ENCODE assay signal across 10 cellular contexts in the genomic region with DNA sequence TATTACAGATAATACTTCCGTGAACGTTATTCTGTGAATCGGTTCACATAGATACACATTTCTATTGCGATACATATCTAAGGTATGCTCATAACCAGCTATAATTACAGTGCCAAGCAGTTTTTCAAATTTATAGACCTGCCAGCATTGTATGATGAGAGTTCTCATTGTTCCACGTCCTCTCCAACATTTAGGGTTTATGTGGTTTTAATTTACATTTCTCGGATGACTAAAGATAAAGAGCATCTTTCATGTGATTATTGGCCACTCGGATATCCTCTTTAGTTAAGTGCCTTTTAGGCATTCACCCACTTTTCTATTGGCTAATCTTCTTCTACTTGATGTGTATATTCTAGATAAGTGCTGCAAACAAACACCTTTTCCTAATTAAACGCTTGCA.
DNase-seq lines count a peak whose midpoint lies in the region; ATAC-seq, FAIRE-seq and TF ChIP-seq lines count a peak whose summit lies in the region.
"Had no signal": no experiment of that assay in that cellular context is flagged by ENCODE, and none has a peak within 500 bp of the region (broad histone marks: within the 10 kb centered on the region; RNA-seq: fewer than 3 reads in every experiment).

No MANE protein-coding gene starts in this region.

- CTCF ChIA-PET in A549 (lab: Yijun Ruan, JAX) (no interaction called here), PC-9 (lab: Charles Lee) (no interaction called here)

- H3K4me2 ChIP-seq in A549 (peak overlapping the region; percentile 83; the same call in 2 of the 3 replicates), PC-9 (peak overlapping the region; percentile 91)

- 95% methylated on average over 8 of the region's 8 CpGs for WGBS in A549 (ENCODE audit: missing lambda C conversion rate)

- no TSS peak for BruUV-seq in PC-9 (replicated peaks; lab: Mats Ljungman, UMichigan)

- no peaks in the 10 kb centered on the region for H3K27me3 ChIP-seq in PC-9 (ENCODE audit: insufficient read depth, low read depth)

- no peaks in the 10 kb centered on the region for H3K9me2 ChIP-seq in PC-9 (ENCODE audit: insufficient read depth)

- no peak for TF ChIP-seq RAD21 in A549 (conservative IDR thresholded peaks at IDR 0.05 in 1 of 2, IDR thresholded peaks at IDR 0.05 in 1 of 2)

- TF ChIP-seq EP300 in A549 (IDR thresholded peaks at IDR 0.05): no peak

- H3F3A ChIP-seq in PC-9 (ENCODE audit: insufficient read depth, low read depth): peaks cover 2% of the 10 kb centered on the region

- H3K27ac ChIP-seq in A549 (no peak overlapping the region), PC-9 (no peak overlapping the region)

- DNase-seq in A549 (ENCODE audit: low read depth in 1 of 2, low spot score in 1 of 2) (no peak), HFF-Myc (ENCODE audit: extremely low read depth, low read depth) (no peak), PC-9 (no peak), foreskin fibroblast (no peak), dermis blood vessel endothelial cell (no peak), left colon (no peak), cerebellar nuclear complex (lab: John Stamatoyannopoulos, UW) (no peak)
- DNase-seq: NCI-H2081, T-helper 1 cell had no signal

- H3K4me1 ChIP-seq in A549 (peaks cover 12% of the 10 kb centered on the region; the same call in 2 of the 3 replicates), PC-9 (replicated peaks; ENCODE audit: insufficient read depth) (peaks cover 41% of the 10 kb centered on the region)

- peaks cover 23% of the 10 kb centered on the region for H3K79me2 ChIP-seq in PC-9 (ENCODE audit: low read depth)

- no peaks in the 10 kb centered on the region for H3K9me3 ChIP-seq in A549
- no peaks in the 10 kb centered on the region for H3K9me3 ChIP-seq in PC-9 (ENCODE audit: insufficient read depth, low read depth)

- no peak overlapping the region for H2AFZ ChIP-seq in PC-9

- H3K4me3 ChIP-seq in A549: no peak overlapping the region
- peak overlapping the region; percentile 69 for H3K4me3 ChIP-seq in HFF-Myc (replicated peaks; ENCODE audit: low read depth, low read length)
- no peak overlapping the region for H3K4me3 ChIP-seq in PC-9
- peak overlapping the region; percentile 87 to 97 for H3K4me3 ChIP-seq in foreskin fibroblast (ENCODE audit: low read depth in 1 of 2, low read length in 2 of 2)

- POLR2A ChIA-PET in A549 (lab: Yijun Ruan, JAX): no interaction called here
- POLR2A ChIA-PET in PC-9 (lab: Charles Lee; ENCODE audit: unreplicated experiment): no interaction called here

- intact Hi-C loops in PC-9 (cut with micrococcal nuclease; ENCODE audit: unreplicated experiment) (no loop called here), left colon (cut with DNase I, micrococcal nuclease) (no loop called here)

- no peak for FAIRE-seq in A549 (lab: Jason Lieb, UNC)

- H4K20me1 ChIP-seq in PC-9 (ENCODE audit: insufficient read depth): no peaks in the 10 kb centered on the region

- ATAC-seq in A549 (no peak), left colon (no peak), GM19455 (IDR thresholded peaks at IDR 0.05; ENCODE audit: unreplicated experiment) (no peak)

- H3K36me3 ChIP-seq in PC-9 (ENCODE audit: low read depth): peaks cover 14% of the 10 kb centered on the region; the same call in 1 of the 2 replicates

- no peak for TF ChIP-seq POLR2A in A549 (IDR thresholded peaks at IDR 0.05; ENCODE audit: low read length)

- TF ChIP-seq CTCF in A549 (IDR thresholded peaks at IDR 0.05) (no peak), HFF-Myc (IDR thresholded peaks at IDR 0.05; ENCODE audit: low read depth, low read length, missing control alignments) (no peak), PC-9 (conservative IDR thresholded peaks at IDR 0.05) (no peak), foreskin fibroblast (IDR thresholded peaks at IDR 0.05; ENCODE audit: low read depth, low read length) (no peak)

TF ChIP-seq in A549, 52 proteins besides CTCF, POLR2A, EP300 and RAD21:
- TF ChIP-seq, protein P1, sequence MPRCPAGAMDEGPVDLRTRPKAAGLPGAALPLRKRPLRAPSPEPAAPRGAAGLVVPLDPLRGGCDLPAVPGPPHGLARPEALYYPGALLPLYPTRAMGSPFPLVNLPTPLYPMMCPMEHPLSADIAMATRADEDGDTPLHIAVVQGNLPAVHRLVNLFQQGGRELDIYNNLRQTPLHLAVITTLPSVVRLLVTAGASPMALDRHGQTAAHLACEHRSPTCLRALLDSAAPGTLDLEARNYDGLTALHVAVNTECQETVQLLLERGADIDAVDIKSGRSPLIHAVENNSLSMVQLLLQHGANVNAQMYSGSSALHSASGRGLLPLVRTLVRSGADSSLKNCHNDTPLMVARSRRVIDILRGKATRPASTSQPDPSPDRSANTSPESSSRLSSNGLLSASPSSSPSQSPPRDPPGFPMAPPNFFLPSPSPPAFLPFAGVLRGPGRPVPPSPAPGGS (IDR thresholded peaks at IDR 0.05): no peak
- no peak for TF ChIP-seq FOXS1 (CRISPR knock-in tag; IDR thresholded peaks at IDR 0.05)
- TF ChIP-seq RCOR1 (IDR thresholded peaks at IDR 0.05; ENCODE audit: low read depth, low read length): no peak
- TF ChIP-seq NR3C1 (IDR thresholded peaks at IDR 0.05): no peak
- TF ChIP-seq SREBF2 (IDR thresholded peaks at IDR 0.05): no peak
- no peak for TF ChIP-seq EHMT2 (IDR thresholded peaks at IDR 0.05; ENCODE audit: low read depth)
- no peak for TF ChIP-seq MAZ (IDR thresholded peaks at IDR 0.05; ENCODE audit: borderline replicate concordance, low read depth, low read length)
- no peak for TF ChIP-seq JUNB (IDR thresholded peaks at IDR 0.05)
- no peak for TF ChIP-seq MAFK (IDR thresholded peaks at IDR 0.05; ENCODE audit: partially characterized antibody)
- TF ChIP-seq, protein P2, sequence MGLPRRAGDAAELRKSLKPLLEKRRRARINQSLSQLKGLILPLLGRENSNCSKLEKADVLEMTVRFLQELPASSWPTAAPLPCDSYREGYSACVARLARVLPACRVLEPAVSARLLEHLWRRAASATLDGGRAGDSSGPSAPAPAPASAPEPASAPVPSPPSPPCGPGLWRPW (IDR thresholded peaks at IDR 0.05): no peak
- TF ChIP-seq FOSB (CRISPR knock-in tag; IDR thresholded peaks at IDR 0.05): no peak
- TF ChIP-seq PHF8 (IDR thresholded peaks at IDR 0.05; ENCODE audit: borderline replicate concordance, low read depth): no peak
- no peak for TF ChIP-seq JUN (IDR thresholded peaks at IDR 0.05)
- TF ChIP-seq CBX8 (IDR thresholded peaks at IDR 0.05): no peak

Comparison
In these comparisons a context has a peak if more than half of its experiments do, and no peak if none do; other contexts are left out.
1. H3K4me3 ChIP-seq: peak in HFF-Myc (single experiment) and foreskin fibroblast (2 of 2); none in A549 (single experiment) and PC-9 (single experiment).